ENCODE assay signal across 8 cellular contexts in the genomic region with DNA sequence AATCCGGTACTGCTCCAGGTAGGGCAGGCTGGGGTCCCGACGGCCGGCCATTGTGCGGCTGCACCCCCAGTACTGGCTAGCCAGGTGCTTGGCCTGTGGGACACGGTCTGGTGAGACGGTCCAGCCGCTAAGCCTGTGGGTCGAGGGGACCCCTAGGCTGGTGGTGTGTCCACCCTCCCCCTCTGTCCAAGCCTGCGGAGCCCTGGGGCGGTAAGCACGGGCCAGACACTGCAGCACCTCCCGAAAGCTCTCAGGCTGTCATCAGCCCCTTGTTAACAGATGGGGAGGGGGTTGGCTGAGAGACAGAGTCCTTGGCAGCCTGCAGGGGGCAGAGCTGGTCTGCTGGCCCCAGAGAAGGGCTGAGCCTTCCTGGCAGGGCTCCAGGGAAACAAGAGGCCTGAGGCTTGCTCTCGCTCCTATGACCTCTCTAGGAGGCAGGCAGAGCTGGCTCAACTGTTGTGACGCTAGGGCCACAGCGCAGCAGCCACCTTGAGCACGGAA. TPM values are rescaled to one million over a fixed set of nuclear protein-coding genes. Genes with fewer than 3 reads are reported as not detected.
DNase-seq lines count a peak whose midpoint lies in the region; ATAC-seq, FAIRE-seq and TF ChIP-seq lines count a peak whose summit lies in the region.

No MANE protein-coding gene starts in this region.

- WGBS in lung, 2 donors = 85 to 86% methylated on average over 17 of the region's 17 CpGs

- H3K4me1 ChIP-seq in lung (ENCODE audit: control insufficient read depth in 2 of 2, insufficient read depth in 2 of 2, low read length in 2 of 2) = no peaks in the 10 kb centered on the region

- H3K9me3 ChIP-seq in lung (ENCODE audit: control insufficient read depth in 2 of 2, insufficient read depth in 1 of 2, low read length in 1 of 2) = no peaks in the 10 kb centered on the region

- no peak for FAIRE-seq in D721Med (lab: Jason Lieb, UNC)

- peak; percentile 13 for DNase-seq in D721Med (ENCODE audit: insufficient read length, low spot score)
- peak; percentile 76 for DNase-seq in cerebellum (ENCODE audit: low spot score)
- DNase-seq in lung (ENCODE audit: low spot score) = peak; percentile 53
- DNase-seq in activated CD4-positive, CD25-positive, alpha-beta regulatory T cell treated with anti-CD3 and anti-CD28 coated beads, Interleukin-2, amount 50 U/mL, for 72 hours = no peak
- DNase-seq in NCI-H2081 treated with DMSO at 0.1 percent for 48 hours (lab: John Stamatoyannopoulos, UW) = no peak
- no peak for DNase-seq in epidermal melanocyte (ENCODE audit: insufficient read length, low spot score)

- TF ChIP-seq CTCF in D721Med (IDR thresholded peaks at IDR 0.05; ENCODE audit: insufficient read depth, missing control alignments) (no peak), LNCAP (IDR thresholded peaks at IDR 0.05) (peak; percentile 47), lung (IDR thresholded peaks at IDR 0.05; ENCODE audit: control extremely low read depth, extremely low read depth) (no peak)

- H3K36me3 ChIP-seq in lung (ENCODE audit: control insufficient read depth in 2 of 2, insufficient read depth in 2 of 2, low read length in 2 of 2) = peaks cover 4 to 78% of the 10 kb centered on the region in 2 donors

- no peaks in the 10 kb centered on the region for H3K27me3 ChIP-seq in lung (ENCODE audit: control insufficient read depth, insufficient read depth)

- H3K27ac ChIP-seq in lung (ENCODE audit: low read depth in 1 of 2, low read length in 1 of 2) = no peak overlapping the region

- H3K4me3 ChIP-seq in lung = no peak overlapping the region

- ATAC-seq in lung (ENCODE audit: insufficient read depth, low FRiP score) = no peak
- no peak for ATAC-seq in GM19463 (IDR thresholded peaks at IDR 0.05; ENCODE audit: unreplicated experiment)

RNA-seq across cellular contexts. Expression of a gene that starts 11.8 kb away (rescaled TPM):
- total RNA-seq in cerebellum (33.9 TPM), lung (10 to 100 TPM; 29.5 to 51.0 TPM)
- polyA plus RNA-seq in lung = 10 to 100 TPM; 15.4 to 41.2 TPM

RNA-seq across cellular contexts. Expression of a gene that starts 37.2 kb away (rescaled TPM):
- total RNA-seq in cerebellum (67.0 TPM), lung (100 to 1,000 TPM in 1 of 2 donors, 10 to 100 TPM in 1; 68.3 to 129 TPM)
- polyA plus RNA-seq in lung = 10 to 100 TPM; 55.9 to 64.8 TPM

RNA-seq across cellular contexts. Expression of a gene that starts 49.7 kb away (rescaled TPM):
- total RNA-seq in cerebellum (53.8 TPM), lung (100 to 1,000 TPM; 350 to 568 TPM)
- 100 to 1,000 TPM; 298 to 394 TPM for polyA plus RNA-seq in lung

Comparison
In these comparisons a context has a peak if more than half of its experiments do, and no peak if none do; other contexts are left out.
1. DNase-seq: peak in D721Med (single experiment), cerebellum (single experiment) and lung (single experiment); none in activated CD4-positive, CD25-positive, alpha-beta regulatory T cell treated with anti-CD3 and anti-CD28 coated beads, Interleukin-2, amount 50 U/mL, for 72 hours (single experiment), NCI-H2081 treated with DMSO at 0.1 percent for 48 hours (single experiment) and epidermal melanocyte (single experiment).